Comparison of ENCODE assay signal across 8 cellular contexts in genomic region chr22:43151251-43152000, GRCh38. TPM values are rescaled to one million over a fixed set of nuclear protein-coding genes. Genes with fewer than 3 reads are reported as not detected.
DNase-seq lines count a peak whose midpoint lies in the region; ATAC-seq, FAIRE-seq and TF ChIP-seq lines count a peak whose summit lies in the region.

TSS of gene TSPO (plus strand) at chr22:43151559. CDS start at chr22:43159239, 7,680 bp downstream.

- H3K4me2 ChIP-seq in A549 = peak within 1 kb of the TSS; percentile 100

- H3K36me3 ChIP-seq in gastroesophageal sphincter (peaks cover 0 to 7% of the 10 kb centered on the region in 2 donors), neuron (ENCODE audit: insufficient read depth, low read length) (no peaks in the 10 kb centered on the region)

- ATAC-seq in A549 (peak; percentile 82 to 84), GM19023 (IDR thresholded peaks at IDR 0.05; ENCODE audit: unreplicated experiment) (peak; percentile 47), gastroesophageal sphincter (peak; percentile 85)

- H3K9me3 ChIP-seq in A549 (no peaks in the 10 kb centered on the region), gastroesophageal sphincter (no peaks in the 10 kb centered on the region), neuron (ENCODE audit: low read length) (no peaks in the 10 kb centered on the region)

- no peak for TF ChIP-seq CTCF in A549 (IDR thresholded peaks at IDR 0.05)
- TF ChIP-seq CTCF in gastroesophageal sphincter (IDR thresholded peaks at IDR 0.05) = no peak

- H3K27me3 ChIP-seq in gastroesophageal sphincter (no peaks in the 10 kb centered on the region), neuron (ENCODE audit: insufficient read depth, low read length) (peaks cover 20% of the 10 kb centered on the region)

- TF ChIP-seq POLR2A in A549 (IDR thresholded peaks at IDR 0.05; ENCODE audit: low read length) = peak; percentile 58
- peak; percentile 33 to 38 for TF ChIP-seq POLR2A in gastroesophageal sphincter (IDR thresholded peaks at IDR 0.05)

- POLR2A ChIA-PET in A549 (lab: Yijun Ruan, JAX) = interaction anchor here (0.6 kb wide), 1 partner anchor 24 kb away, joined by 4 read pairs; no protein-coding TSS in a partner anchor

- no peaks in the 10 kb centered on the region for H3K27me3 Mint-ChIP-seq in activated naive CD4-positive, alpha-beta T cell treated with anti-CD3 and anti-CD28 coated beads for 36 hours (ENCODE audit: low read depth)

- peak within 1 kb of the TSS; percentile 93 for H3K4me3 ChIP-seq in A549
- peak within 1 kb of the TSS; percentile 61 to 86 for H3K4me3 ChIP-seq in gastroesophageal sphincter
- no peak within 1 kb of the TSS for H3K4me3 ChIP-seq in neuron (ENCODE audit: low read length)

- TF ChIP-seq EP300 in A549 (IDR thresholded peaks at IDR 0.05) (no peak), gastroesophageal sphincter (IDR thresholded peaks at IDR 0.05) (no peak)

- peak within 1 kb of the TSS; percentile 17 for H2AFZ ChIP-seq in neuron (ENCODE audit: low read depth, low read length)

- peaks cover 33% of the 10 kb centered on the region for H3K4me1 Mint-ChIP-seq in activated naive CD4-positive, alpha-beta T cell treated with anti-CD3 and anti-CD28 coated beads for 36 hours (ENCODE audit: low read depth)

- FAIRE-seq in A549 (lab: Jason Lieb, UNC) = no peak

- peak within 1 kb of the TSS; percentile 80 for H3K27ac Mint-ChIP-seq in activated naive CD4-positive, alpha-beta T cell treated with anti-CD3 and anti-CD28 coated beads for 36 hours

- peak within 1 kb of the TSS; percentile 86 for H3K4me3 Mint-ChIP-seq in activated naive CD4-positive, alpha-beta T cell treated with anti-CD3 and anti-CD28 coated beads for 36 hours

- peaks cover 1% of the 10 kb centered on the region for H3K36me3 Mint-ChIP-seq in activated naive CD4-positive, alpha-beta T cell treated with anti-CD3 and anti-CD28 coated beads for 36 hours (ENCODE audit: low read depth)

- TF ChIP-seq RAD21 in A549 (conservative IDR thresholded peaks at IDR 0.05 in 1 of 2, IDR thresholded peaks at IDR 0.05 in 1 of 2) = no peak

- intact Hi-C loops in activated naive CD4-positive, alpha-beta T cell treated with anti-CD3 and anti-CD28 coated beads for 36 hours (cut with micrococcal nuclease) = loop anchor here (2.0 kb wide), 1 partner anchor 35 kb away; the partner anchor contains the start of gene TTLL12

- H3K27ac ChIP-seq in A549 (peak within 1 kb of the TSS; percentile 92 to 98), gastroesophageal sphincter (peak within 1 kb of the TSS; percentile 19 to 91 (median 87)), substantia nigra (ENCODE audit: low read depth, low read length, poor library complexity, severe bottlenecking) (peak within 1 kb of the TSS; percentile 85)

- H3K4me1 ChIP-seq in A549 (peaks cover 14% of the 10 kb centered on the region; the same call in 2 of the 3 replicates), gastroesophageal sphincter (peaks cover 0 to 51% (median 13%) of the 10 kb centered on the region in 3 donors), neuron (ENCODE audit: insufficient read depth, low read length) (peaks cover 5% of the 10 kb centered on the region)

- peak; percentile 40 to 46 for DNase-seq in A549 (ENCODE audit: low read depth in 1 of 2, low spot score in 1 of 2)
- DNase-seq in RPMI8226 = peak; percentile 69
- peak; percentile 57 for DNase-seq in activated naive CD4-positive, alpha-beta T cell treated with anti-CD3 and anti-CD28 coated beads for 36 hours
- DNase-seq in substantia nigra (lab: John Stamatoyannopoulos, UW) = peak in 48 of 49 donors; percentile 33 to 92 (median 78)
- DNase-seq in SHP77 (lab: John Stamatoyannopoulos, UW) = no peak

- H3K9me3 Mint-ChIP-seq in activated naive CD4-positive, alpha-beta T cell treated with anti-CD3 and anti-CD28 coated beads for 36 hours = no peaks in the 10 kb centered on the region

- CTCF ChIA-PET in A549 (lab: Yijun Ruan, JAX) = interaction anchor here (1.0 kb wide), 1 partner anchor 529 kb away, joined by 3 read pairs; no protein-coding TSS in a partner anchor
- CTCF ChIA-PET in activated naive CD4-positive, alpha-beta T cell treated with anti-CD3 and anti-CD28 coated beads for 36 hours (lab: Charles Lee) = no interaction called here

- WGBS in A549 (ENCODE audit: missing lambda C conversion rate) = 0% methylated on average over 6 of the region's 75 CpGs
- WGBS in gastroesophageal sphincter (ENCODE audit: low coverage in 1 of 2), 2 donors = no CpG with 5 or more reads among the region's 75 CpGs

TF ChIP-seq in A549, 52 proteins besides CTCF, POLR2A, EP300 and RAD21 (continues in another document):
- no peak for TF ChIP-seq FOSL2 (IDR thresholded peaks at IDR 0.05)
- TF ChIP-seq FOSL2 (CRISPR knock-in tag; IDR thresholded peaks at IDR 0.05) = no peak
- TF ChIP-seq FOSB (CRISPR knock-in tag; IDR thresholded peaks at IDR 0.05) = no peak
- no peak for TF ChIP-seq REST (IDR thresholded peaks at IDR 0.05)
- 0 out of 2 replicates have a peak, but pooled peaks have one; percentile 55 for TF ChIP-seq HOXB13 (CRISPR knock-in tag; IDR thresholded peaks at IDR 0.05; ENCODE audit: low read depth)
- no peak for TF ChIP-seq ELK1 (IDR thresholded peaks at IDR 0.05; ENCODE audit: low read depth, low read length)
- no peak for TF ChIP-seq RARB (CRISPR knock-in tag; IDR thresholded peaks at IDR 0.05)
- TF ChIP-seq ESRRA (IDR thresholded peaks at IDR 0.05; ENCODE audit: borderline replicate concordance, low read length) = no peak
- TF ChIP-seq, protein P1, sequence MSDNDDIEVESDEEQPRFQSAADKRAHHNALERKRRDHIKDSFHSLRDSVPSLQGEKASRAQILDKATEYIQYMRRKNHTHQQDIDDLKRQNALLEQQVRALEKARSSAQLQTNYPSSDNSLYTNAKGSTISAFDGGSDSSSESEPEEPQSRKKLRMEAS (IDR thresholded peaks at IDR 0.05) = peak; percentile 95
- TF ChIP-seq KDM1A (IDR thresholded peaks at IDR 0.05; ENCODE audit: low read depth) = no peak
- no peak for TF ChIP-seq MAZ (IDR thresholded peaks at IDR 0.05; ENCODE audit: borderline replicate concordance, low read depth, low read length)
- no peak for TF ChIP-seq ZFP36 (IDR thresholded peaks at IDR 0.05; ENCODE audit: borderline replicate concordance, partially characterized antibody)
- TF ChIP-seq HOXB5 (CRISPR knock-in tag; IDR thresholded peaks at IDR 0.05) = peak; percentile 71; the same call in 1 of the 2 replicates
- TF ChIP-seq, protein P2, sequence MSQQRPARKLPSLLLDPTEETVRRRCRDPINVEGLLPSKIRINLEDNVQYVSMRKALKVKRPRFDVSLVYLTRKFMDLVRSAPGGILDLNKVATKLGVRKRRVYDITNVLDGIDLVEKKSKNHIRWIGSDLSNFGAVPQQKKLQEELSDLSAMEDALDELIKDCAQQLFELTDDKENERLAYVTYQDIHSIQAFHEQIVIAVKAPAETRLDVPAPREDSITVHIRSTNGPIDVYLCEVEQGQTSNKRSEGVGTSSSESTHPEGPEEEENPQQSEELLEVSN (IDR thresholded peaks at IDR 0.05; ENCODE audit: borderline replicate concordance, low read depth) = peak; percentile 95
- TF ChIP-seq SREBF2 (IDR thresholded peaks at IDR 0.05) = no peak
- no peak for TF ChIP-seq POLR2AphosphoS2 (conservative IDR thresholded peaks at IDR 0.05; ENCODE audit: low read length)
- TF ChIP-seq GATA3 (IDR thresholded peaks at IDR 0.05; ENCODE audit: borderline replicate concordance) = no peak
- no peak for TF ChIP-seq SMC3 (IDR thresholded peaks at IDR 0.05)
- TF ChIP-seq ZNF302 (CRISPR knock-in tag; IDR thresholded peaks at IDR 0.05) = no peak; the same call in 1 of the 2 replicates
- TF ChIP-seq ZSCAN20 (CRISPR knock-in tag; IDR thresholded peaks at IDR 0.05) = no peak
- TF ChIP-seq FOXS1 (CRISPR knock-in tag; IDR thresholded peaks at IDR 0.05) = no peak

RNA-seq across cellular contexts. Expression of gene TSPO, which starts in this region (rescaled TPM):
- polyA plus RNA-seq in A549 (2011; rRNA removed) (42.4 and 43.2 TPM in 2 replicates), A549 (2017; fragmentation: RNase III; extraction: RNeasy Plus Mini Kit Qiagen cat#74134 plus additional on column Dnase treatment) (83.2 to 94.4 TPM (median 93.9 TPM) in 3 replicates)
- polyA plus RNA-seq in A549 (2012; cell fraction: cytosol; rRNA removed) = 189 and 286 TPM in 2 replicates
- polyA plus RNA-seq in A549 (2012; cell fraction: nucleus; rRNA removed) = 202 and 280 TPM in 2 replicates
- 10.0 and 12.4 TPM in 2 replicates for polyA minus RNA-seq in A549 (2011; rRNA and poly(A)+ RNA removed)
- total RNA-seq in activated naive CD4-positive, alpha-beta T cell treated with anti-CD3 and anti-CD28 coated beads for 36 hours = 100 to 1,000 TPM; 112 to 121 TPM
- 100 to 1,000 TPM; 112 to 240 (median 178) TPM for total RNA-seq in gastroesophageal sphincter

Comparison
In these comparisons a context has a peak if more than half of its experiments do, and no peak if none do; other contexts are left out.
1. DNase-seq: peak in A549 (2 of 2), RPMI8226 (single experiment), activated naive CD4-positive, alpha-beta T cell treated with anti-CD3 and anti-CD28 coated beads for 36 hours (single experiment) and substantia nigra (48 of 49); none in SHP77 (0 of 2).
2. Peak in every context shown above with its lines, with median percentiles within 50 percentile points of each other: ATAC-seq and H3K27ac ChIP-seq.